Comparison of ENCODE assay signal across 40 cellular contexts in the genomic region with DNA sequence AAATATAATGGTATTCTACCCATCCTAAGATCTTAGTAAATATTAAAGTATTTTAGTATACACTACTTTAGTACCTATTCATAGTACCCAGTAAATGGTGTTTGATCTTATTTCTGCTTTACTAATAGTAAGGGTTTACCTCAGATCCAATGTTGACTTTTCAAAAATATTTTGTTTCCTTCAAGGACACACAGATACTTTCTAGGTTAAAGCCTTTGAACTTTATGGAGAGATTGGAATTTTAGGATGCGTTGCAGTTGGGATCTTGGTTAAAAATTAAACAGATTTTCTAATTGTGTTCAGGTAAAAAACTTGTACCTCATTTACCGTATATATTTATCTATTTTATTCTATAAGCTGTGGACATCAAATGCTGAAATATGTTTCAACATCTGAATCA.
"Had no signal": no experiment of that assay in that cellular context is flagged by ENCODE, and none has a peak within 500 bp of the region (broad histone marks: within the 10 kb centered on the region; RNA-seq: fewer than 3 reads in every experiment).

No MANE protein-coding gene starts in this region.

- H3K4me3 Mint-ChIP-seq: activated naive CD4-positive, alpha-beta T cell treated with anti-CD3 and anti-CD28 coated beads for 36 hours; activated naive CD4-positive, alpha-beta T cell treated with anti-CD3 and anti-CD28 coated beads, Interleukin-2, amount 10 ng/mL, durations not matched to agents 7 days and 5 days; activated naive CD4-positive, alpha-beta T cell treated with anti-CD3 and anti-CD28 coated beads, Interleukin-2, amount 50 U/mL, for 24 hours; activated naive CD8-positive, alpha-beta T cell; activated naive CD8-positive, alpha-beta T cell treated with anti-CD3 and anti-CD28 coated beads for 36 hours; activated naive CD8-positive, alpha-beta T cell treated with anti-CD3 and anti-CD28 coated beads, Interleukin-2, amount 10 ng/mL, durations not matched to agents 7 days and 5 days; activated naive CD8-positive, alpha-beta T cell treated with anti-CD3 and anti-CD28 coated beads, Interleukin-2, amount 50 U/mL, for 24 hours; activated T-cell treated with anti-CD3 and anti-CD28 coated beads, Interleukin-2, amount 50 U/mL, for 24 hours; activated T-cell treated with anti-CD3 and anti-CD28 coated beads, Interleukin-2, amount 50 U/mL, for 4 hours; activated T-cell treated with anti-CD3 and anti-CD28 coated beads, Interleukin-2, amount 50 U/mL, for 72 hours; activated T-helper 1 cell treated with anti-CD3 and anti-CD28 coated beads, Interleukin-12 subunit alpha, Interleukin-12 subunit beta, Interleukin-2, Interleukin-4 antibody, amounts not matched to agents 30 ng/mL and 10 ng/mL and 1 ng/mL, durations not matched to agents 14 hours and 24 hours and 36 hours; activated T-helper 17 cell treated with anti-CD3 and anti-CD28 coated beads, Interleukin-2, amount 50 U/mL, for 72 hours; brain; central memory CD8-positive, alpha-beta T cell had no signal

- H3K36me3 ChIP-seq: adrenal gland, brain microvascular endothelial cell, breast epithelium, cardiac muscle cell had no signal

- H3K4me3 ChIP-seq: adrenal gland, ascending aorta, body of pancreas, breast epithelium, cardiac muscle cell had no signal

- H3K9me3 Mint-ChIP-seq: activated naive CD4-positive, alpha-beta T cell treated with anti-CD3 and anti-CD28 coated beads for 36 hours; activated naive CD4-positive, alpha-beta T cell treated with anti-CD3 and anti-CD28 coated beads, Interleukin-2, amount 50 U/mL, for 24 hours; activated naive CD8-positive, alpha-beta T cell treated with anti-CD3 and anti-CD28 coated beads for 36 hours; activated naive CD8-positive, alpha-beta T cell treated with anti-CD3 and anti-CD28 coated beads, Interleukin-2, amount 50 U/mL, for 24 hours; activated T-cell treated with anti-CD3 and anti-CD28 coated beads, Interleukin-2, amount 50 U/mL, for 24 hours; activated T-cell treated with anti-CD3 and anti-CD28 coated beads, Interleukin-2, amount 50 U/mL, for 4 hours; activated T-helper 17 cell treated with anti-CD3 and anti-CD28 coated beads, Interleukin-2, amount 50 U/mL, for 72 hours; brain; central memory CD8-positive, alpha-beta T cell had no signal

- H3K9me3 ChIP-seq: adrenal gland, ascending aorta, body of pancreas, breast epithelium had no signal

- H3K4me1 ChIP-seq: adrenal gland, ascending aorta, body of pancreas, breast epithelium had no signal

- DNase-seq: activated effector memory CD4-positive, alpha-beta T cell treated with anti-CD3 and anti-CD28 coated beads, Interleukin-2, amount 50 U/mL, for 16 hours; activated effector memory CD4-positive, alpha-beta T cell treated with Interleukin-2 at 50 U/mL for 16 hours; activated gamma-delta T cell; activated gamma-delta T cell treated with Interleukin-2 at 50 U/mL for 16 hours; activated naive CD4-positive, alpha-beta T cell; activated naive CD4-positive, alpha-beta T cell treated with anti-CD3 and anti-CD28 coated beads for 36 hours; activated naive CD4-positive, alpha-beta T cell treated with anti-CD3 and anti-CD28 coated beads, Interleukin-2, amount 10 ng/mL, durations not matched to agents 7 days and 5 days; activated naive CD4-positive, alpha-beta T cell treated with anti-CD3 and anti-CD28 coated beads, Interleukin-2, amount 50 U/mL, for 16 hours; activated naive CD4-positive, alpha-beta T cell treated with Interleukin-2 at 50 U/mL for 16 hours; activated naive CD8-positive, alpha-beta T cell treated with anti-CD3 and anti-CD28 coated beads for 36 hours; activated naive CD8-positive, alpha-beta T cell treated with anti-CD3 and anti-CD28 coated beads, Interleukin-2, amount 10 ng/mL, durations not matched to agents 7 days and 5 days; activated naive CD8-positive, alpha-beta T cell treated with anti-CD3 and anti-CD28 coated beads, Interleukin-2, amount 50 U/mL, for 24 hours; activated T-cell treated with anti-CD3 and anti-CD28 coated beads, Interleukin-2, amount 50 U/mL, for 1 hour; activated T-cell treated with anti-CD3 and anti-CD28 coated beads, Interleukin-2, amount 50 U/mL, for 24 hours; activated T-cell treated with anti-CD3 and anti-CD28 coated beads, Interleukin-2, amount 50 U/mL, for 4 hours; activated T-cell treated with anti-CD3 and anti-CD28 coated beads, Interleukin-2, amount 50 U/mL, for 48 hours; activated T-cell treated with anti-CD3 and anti-CD28 coated beads, Interleukin-2, amount 50 U/mL, for 72 hours; adrenal gland; amniotic stem cell; amygdala; anterior cingulate cortex; aorta; body of pancreas; brain microvascular endothelial cell; caudate nucleus; central memory CD4-positive, alpha-beta T cell; cerebellar nuclear complex had no signal

- FAIRE-seq: astrocyte, bronchial epithelial cell had no signal

- ATAC-seq: activated naive CD4-positive, alpha-beta T cell treated with anti-CD3 and anti-CD28 coated beads, Interleukin-2, amount 50 U/mL, for 72 hours; activated naive CD8-positive, alpha-beta T cell treated with anti-CD3 and anti-CD28 coated beads, Interleukin-2, amount 50 U/mL, for 24 hours; activated T-cell treated with anti-CD3 and anti-CD28 coated beads, Interleukin-2, amount 50 U/mL, for 4 hours; activated T-cell treated with anti-CD3 and anti-CD28 coated beads, Interleukin-2, amount 50 U/mL, for 72 hours; activated T-helper 17 cell treated with anti-CD3 and anti-CD28 coated beads, Interleukin-2, amount 50 U/mL, for 72 hours; body of pancreas had no signal

- H3K27ac Mint-ChIP-seq: activated naive CD4-positive, alpha-beta T cell treated with anti-CD3 and anti-CD28 coated beads for 36 hours; activated naive CD4-positive, alpha-beta T cell treated with anti-CD3 and anti-CD28 coated beads, Interleukin-2, amount 10 ng/mL, durations not matched to agents 7 days and 5 days; activated naive CD4-positive, alpha-beta T cell treated with anti-CD3 and anti-CD28 coated beads, Interleukin-2, amount 50 U/mL, for 72 hours; activated naive CD8-positive, alpha-beta T cell; activated naive CD8-positive, alpha-beta T cell treated with anti-CD3 and anti-CD28 coated beads for 36 hours; activated naive CD8-positive, alpha-beta T cell treated with anti-CD3 and anti-CD28 coated beads, Interleukin-2, amount 10 ng/mL, durations not matched to agents 7 days and 5 days; activated naive CD8-positive, alpha-beta T cell treated with anti-CD3 and anti-CD28 coated beads, Interleukin-2, amount 50 U/mL, for 24 hours; activated T-cell treated with anti-CD3 and anti-CD28 coated beads, Interleukin-2, amount 50 U/mL, for 24 hours; activated T-cell treated with anti-CD3 and anti-CD28 coated beads, Interleukin-2, amount 50 U/mL, for 72 hours; activated T-helper 1 cell treated with anti-CD3 and anti-CD28 coated beads, Interleukin-12 subunit alpha, Interleukin-12 subunit beta, Interleukin-2, Interleukin-4 antibody, amounts not matched to agents 30 ng/mL and 10 ng/mL and 1 ng/mL, durations not matched to agents 14 hours and 24 hours and 36 hours; activated T-helper 17 cell treated with anti-CD3 and anti-CD28 coated beads, Interleukin-2, amount 50 U/mL, for 72 hours; activated T-helper 2 cell treated with anti-CD3 and anti-CD28 coated beads, Interferon-gamma antibody, Interleukin-2, Interleukin-4, amounts not matched to agents 10 μg/mL and 5 μg/mL and 100 μg/mL, durations not matched to agents 14 hours and 24 hours and 36 hours; brain had no signal

- H3K27ac ChIP-seq: adrenal gland, ascending aorta, body of pancreas, brain microvascular endothelial cell, breast epithelium, cardiac muscle cell had no signal

- H3K4me1 Mint-ChIP-seq: activated naive CD4-positive, alpha-beta T cell treated with anti-CD3 and anti-CD28 coated beads, Interleukin-2, amount 50 U/mL, for 24 hours; activated naive CD8-positive, alpha-beta T cell treated with anti-CD3 and anti-CD28 coated beads, Interleukin-2, amount 50 U/mL, for 24 hours; activated T-helper 17 cell treated with anti-CD3 and anti-CD28 coated beads, Interleukin-2, amount 50 U/mL, for 72 hours; brain; central memory CD8-positive, alpha-beta T cell had no signal

- H3K27me3 Mint-ChIP-seq: activated naive CD4-positive, alpha-beta T cell treated with anti-CD3 and anti-CD28 coated beads, Interleukin-2, amount 10 ng/mL, durations not matched to agents 7 days and 5 days; activated naive CD4-positive, alpha-beta T cell treated with anti-CD3 and anti-CD28 coated beads, Interleukin-2, amount 50 U/mL, for 24 hours; activated naive CD8-positive, alpha-beta T cell; activated naive CD8-positive, alpha-beta T cell treated with anti-CD3 and anti-CD28 coated beads for 36 hours; activated naive CD8-positive, alpha-beta T cell treated with anti-CD3 and anti-CD28 coated beads, Interleukin-2, amount 10 ng/mL, durations not matched to agents 7 days and 5 days; activated naive CD8-positive, alpha-beta T cell treated with anti-CD3 and anti-CD28 coated beads, Interleukin-2, amount 50 U/mL, for 24 hours; activated T-cell treated with anti-CD3 and anti-CD28 coated beads, Interleukin-2, amount 50 U/mL, for 24 hours; activated T-helper 17 cell treated with anti-CD3 and anti-CD28 coated beads, Interleukin-2, amount 50 U/mL, for 72 hours; brain; central memory CD8-positive, alpha-beta T cell had no signal

- H3K27me3 ChIP-seq: adrenal gland, ascending aorta, body of pancreas, brain microvascular endothelial cell, cardiac muscle cell had no signal
